In genomic region chr11:60744114-60744513, GRCh38 we compare ENCODE assay signal across 10 cellular contexts. TPM values are rescaled to one million over a fixed set of nuclear protein-coding genes. Genes with fewer than 3 reads are reported as not detected.
"Had no signal": no experiment of that assay in that cellular context is flagged by ENCODE, and none has a peak within 500 bp of the region (broad histone marks: within the 10 kb centered on the region; RNA-seq: fewer than 3 reads in every experiment).

No MANE protein-coding gene starts in this region.

- DNase-seq: GM23248, GOT3, H7, H9, HCEC 1CT, HFFc6 had no signal

- H3K4me3 Mint-ChIP-seq: GM23338, H9, HFFc6 had no signal

- ATAC-seq: GM23338, HCT116 had no signal

- H3K27ac Mint-ChIP-seq: GM23338, H9, HFFc6 had no signal

- H3K27ac ChIP-seq: GM23248 had no signal

RNA-seq across cellular contexts. Expression of gene MS4A15, which starts 12.6 kb away (rescaled TPM):
- total RNA-seq: GM23248, GM23338, H4, HFFc6 had no signal

RNA-seq across cellular contexts. Expression of gene MS4A18, which starts 19.6 kb away (rescaled TPM):
- total RNA-seq: GM23248, GM23338, H1, H4, H7, H9, HFFc6 had no signal

RNA-seq across cellular contexts. Expression of gene MS4A10, which starts 41.0 kb away (rescaled TPM):
- total RNA-seq: GM23248, GM23338, H1, H4, H7, H9, HFFc6 had no signal

RNA-seq across cellular contexts. Expression of gene MS4A8, which starts 44.7 kb away (rescaled TPM):
- total RNA-seq: GM23248, GM23338, H1, H7, H9, HFFc6 had no signal
